1 cellular context compared by ENCODE assay signal in the genomic region with DNA sequence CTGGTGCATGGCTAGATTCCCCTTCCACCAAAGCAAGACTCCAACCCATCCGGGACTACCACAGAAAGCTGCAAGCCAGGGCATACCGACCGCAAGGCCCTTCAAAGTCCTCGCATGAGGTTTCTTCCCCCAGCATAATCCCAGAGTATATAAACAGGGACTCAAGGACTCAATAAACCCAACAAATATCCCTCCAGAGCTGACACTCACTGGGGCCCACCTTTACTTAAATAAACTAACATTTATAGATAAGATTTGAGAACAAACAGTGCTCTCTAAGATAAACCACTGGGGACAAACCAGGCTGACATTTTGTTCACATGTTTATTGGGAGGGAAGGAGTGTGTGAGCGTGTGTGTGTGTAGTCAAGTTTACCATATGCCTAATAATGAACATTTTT.
TF ChIP-seq lines count a peak whose summit lies in the region.

No MANE protein-coding gene starts in this region.

TF ChIP-seq in HEK293, 187 proteins besides CTCF, POLR2A, EP300 and RAD21 (continued from another document and continues in another):
- TF ChIP-seq HOXA7 (CRISPR knock-in tag; IDR thresholded peaks at IDR 0.05; ENCODE audit: borderline replicate concordance): no peak
- no peak for TF ChIP-seq SP2 (tag by site-specific recombination; IDR thresholded peaks at IDR 0.05)
- no peak for TF ChIP-seq ZNF660 (tag by site-specific recombination; IDR thresholded peaks at IDR 0.05)
- TF ChIP-seq ZNF837 (tag by site-specific recombination; IDR thresholded peaks at IDR 0.05): no peak
- TF ChIP-seq GLIS1 (tag by site-specific recombination; IDR thresholded peaks at IDR 0.05): peak; percentile 42; the same call in 1 of the 2 replicates
- TF ChIP-seq GLI4 (tag by site-specific recombination; IDR thresholded peaks at IDR 0.05): no peak
- no peak for TF ChIP-seq ZNF132 (tag by site-specific recombination; IDR thresholded peaks at IDR 0.05; ENCODE audit: borderline replicate concordance)
- TF ChIP-seq ZNF48 (tag by site-specific recombination; IDR thresholded peaks at IDR 0.05): no peak
- 0 out of 2 replicates have a peak, but pooled peaks have one; percentile 34 for TF ChIP-seq ZNF391 (tag by site-specific recombination; IDR thresholded peaks at IDR 0.05; ENCODE audit: borderline replicate concordance, low read depth)
- TF ChIP-seq ZIC2 (tag by site-specific recombination; IDR thresholded peaks at IDR 0.05): no peak
- TF ChIP-seq ZNF133 (tag by site-specific recombination; IDR thresholded peaks at IDR 0.05): no peak
- TF ChIP-seq PRDM1 (tag by site-specific recombination; IDR thresholded peaks at IDR 0.05): no peak
- no peak for TF ChIP-seq ZNF501 (tag by site-specific recombination; IDR thresholded peaks at IDR 0.05)
- no peak for TF ChIP-seq ZNF449 (tag by site-specific recombination; IDR thresholded peaks at IDR 0.05)
- no peak for TF ChIP-seq KLF16 (tag by site-specific recombination; IDR thresholded peaks at IDR 0.05)
- no peak for TF ChIP-seq ZNF555 (tag by site-specific recombination; conservative IDR thresholded peaks at IDR 0.05)
- TF ChIP-seq ZNF510 (tag by site-specific recombination; IDR thresholded peaks at IDR 0.05; ENCODE audit: insufficient replicate concordance): no peak
- 0 out of 2 replicates have a peak, but pooled peaks have one; percentile 50 for TF ChIP-seq KLF10 (tag by site-specific recombination; IDR thresholded peaks at IDR 0.05)
- no peak for TF ChIP-seq ZNF16 (tag by site-specific recombination; IDR thresholded peaks at IDR 0.05; ENCODE audit: low read depth)
- no peak for TF ChIP-seq ZBTB48 (tag by site-specific recombination; IDR thresholded peaks at IDR 0.05)
- no peak for TF ChIP-seq ZNF354C (tag by site-specific recombination; IDR thresholded peaks at IDR 0.05; ENCODE audit: borderline replicate concordance, low read depth)
- TF ChIP-seq, protein P1, sequence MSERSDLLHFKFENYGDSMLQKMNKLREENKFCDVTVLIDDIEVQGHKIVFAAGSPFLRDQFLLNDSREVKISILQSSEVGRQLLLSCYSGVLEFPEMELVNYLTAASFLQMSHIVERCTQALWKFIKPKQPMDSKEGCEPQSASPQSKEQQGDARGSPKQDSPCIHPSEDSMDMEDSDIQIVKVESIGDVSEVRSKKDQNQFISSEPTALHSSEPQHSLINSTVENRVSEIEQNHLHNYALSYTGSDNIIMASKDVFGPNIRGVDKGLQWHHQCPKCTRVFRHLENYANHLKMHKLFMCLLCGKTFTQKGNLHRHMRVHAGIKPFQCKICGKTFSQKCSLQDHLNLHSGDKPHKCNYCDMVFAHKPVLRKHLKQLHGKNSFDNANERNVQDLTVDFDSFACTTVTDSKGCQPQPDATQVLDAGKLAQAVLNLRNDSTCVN (tag by site-specific recombination; optimal IDR thresholded peaks at IDR 0.05): no peak
- TF ChIP-seq ZBTB11 (tag by site-specific recombination; conservative IDR thresholded peaks at IDR 0.05; ENCODE audit: low read depth): no peak
- TF ChIP-seq, protein P2, sequence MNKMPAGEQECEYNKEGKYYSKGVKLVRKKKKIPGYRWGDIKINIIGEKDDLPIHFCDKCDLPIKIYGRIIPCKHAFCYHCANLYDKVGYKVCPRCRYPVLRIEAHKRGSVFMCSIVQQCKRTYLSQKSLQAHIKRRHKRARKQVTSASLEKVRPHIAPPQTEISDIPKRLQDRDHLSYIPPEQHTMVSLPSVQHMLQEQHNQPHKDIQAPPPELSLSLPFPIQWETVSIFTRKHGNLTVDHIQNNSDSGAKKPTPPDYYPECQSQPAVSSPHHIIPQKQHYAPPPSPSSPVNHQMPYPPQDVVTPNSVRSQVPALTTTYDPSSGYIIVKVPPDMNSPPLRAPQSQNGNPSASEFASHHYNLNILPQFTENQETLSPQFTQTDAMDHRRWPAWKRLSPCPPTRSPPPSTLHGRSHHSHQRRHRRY (tag by site-specific recombination; IDR thresholded peaks at IDR 0.05): no peak
- TF ChIP-seq GLI2 (tag by site-specific recombination; IDR thresholded peaks at IDR 0.05; ENCODE audit: borderline replicate concordance, low read depth): peak; percentile 98
- 0 out of 2 replicates have a peak, but pooled peaks have one; percentile 18 for TF ChIP-seq ZNF146 (tag by site-specific recombination; IDR thresholded peaks at IDR 0.05)
- TF ChIP-seq SALL2 (tag by site-specific recombination; IDR thresholded peaks at IDR 0.05; ENCODE audit: borderline replicate concordance): no peak
- no peak for TF ChIP-seq ZBTB1 (tag by site-specific recombination; IDR thresholded peaks at IDR 0.05)
- TF ChIP-seq, protein P3, sequence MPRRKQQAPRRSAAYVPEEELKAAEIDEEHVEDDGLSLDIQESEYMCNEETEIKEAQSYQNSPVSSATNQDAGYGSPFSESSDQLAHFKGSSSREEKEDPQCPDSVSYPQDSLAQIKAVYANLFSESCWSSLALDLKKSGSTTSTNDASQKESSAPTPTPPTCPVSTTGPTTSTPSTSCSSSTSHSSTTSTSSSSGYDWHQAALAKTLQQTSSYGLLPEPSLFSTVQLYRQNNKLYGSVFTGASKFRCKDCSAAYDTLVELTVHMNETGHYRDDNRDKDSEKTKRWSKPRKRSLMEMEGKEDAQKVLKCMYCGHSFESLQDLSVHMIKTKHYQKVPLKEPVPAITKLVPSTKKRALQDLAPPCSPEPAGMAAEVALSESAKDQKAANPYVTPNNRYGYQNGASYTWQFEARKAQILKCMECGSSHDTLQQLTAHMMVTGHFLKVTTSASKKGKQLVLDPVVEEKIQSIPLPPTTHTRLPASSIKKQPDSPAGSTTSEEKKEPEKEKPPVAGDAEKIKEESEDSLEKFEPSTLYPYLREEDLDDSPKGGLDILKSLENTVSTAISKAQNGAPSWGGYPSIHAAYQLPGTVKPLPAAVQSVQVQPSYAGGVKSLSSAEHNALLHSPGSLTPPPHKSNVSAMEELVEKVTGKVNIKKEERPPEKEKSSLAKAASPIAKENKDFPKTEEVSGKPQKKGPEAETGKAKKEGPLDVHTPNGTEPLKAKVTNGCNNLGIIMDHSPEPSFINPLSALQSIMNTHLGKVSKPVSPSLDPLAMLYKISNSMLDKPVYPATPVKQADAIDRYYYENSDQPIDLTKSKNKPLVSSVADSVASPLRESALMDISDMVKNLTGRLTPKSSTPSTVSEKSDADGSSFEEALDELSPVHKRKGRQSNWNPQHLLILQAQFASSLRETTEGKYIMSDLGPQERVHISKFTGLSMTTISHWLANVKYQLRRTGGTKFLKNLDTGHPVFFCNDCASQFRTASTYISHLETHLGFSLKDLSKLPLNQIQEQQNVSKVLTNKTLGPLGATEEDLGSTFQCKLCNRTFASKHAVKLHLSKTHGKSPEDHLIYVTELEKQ (tag by site-specific recombination; IDR thresholded peaks at IDR 0.05; ENCODE audit: borderline replicate concordance): no peak
- no peak for TF ChIP-seq ZNF558 (tag by site-specific recombination; IDR thresholded peaks at IDR 0.05)
- TF ChIP-seq ZNF529 (tag by site-specific recombination; IDR thresholded peaks at IDR 0.05; ENCODE audit: insufficient replicate concordance): no peak
- TF ChIP-seq KLF1 (tag by site-specific recombination; IDR thresholded peaks at IDR 0.05): 0 out of 2 replicates have a peak, but pooled peaks have one; percentile 20
- TF ChIP-seq ZNF629 (tag by site-specific recombination; IDR thresholded peaks at IDR 0.05): peak; percentile 86
- TF ChIP-seq ZNF416 (tag by site-specific recombination; IDR thresholded peaks at IDR 0.05): no peak
- no peak for TF ChIP-seq ZNF121 (tag by site-specific recombination; IDR thresholded peaks at IDR 0.05)
- no peak for TF ChIP-seq ZNF433 (tag by site-specific recombination; IDR thresholded peaks at IDR 0.05; ENCODE audit: low read depth)
- no peak for TF ChIP-seq KLF9 (tag by site-specific recombination; IDR thresholded peaks at IDR 0.05; ENCODE audit: low read depth)
- TF ChIP-seq SETDB1 (IDR thresholded peaks at IDR 0.05; ENCODE audit: insufficient read length, low read length): no peak
- no peak for TF ChIP-seq ZNF138 (tag by site-specific recombination; IDR thresholded peaks at IDR 0.05; ENCODE audit: borderline replicate concordance)
- no peak for TF ChIP-seq ZFP3 (tag by site-specific recombination; IDR thresholded peaks at IDR 0.05; ENCODE audit: low read depth)
- TF ChIP-seq BCL11B (tag by site-specific recombination; IDR thresholded peaks at IDR 0.05; ENCODE audit: low read depth): no peak
- no peak for TF ChIP-seq ZNF248 (tag by site-specific recombination; IDR thresholded peaks at IDR 0.05)
- TF ChIP-seq HOXD13 (CRISPR knock-in tag; IDR thresholded peaks at IDR 0.05; ENCODE audit: borderline replicate concordance): no peak
- TF ChIP-seq ZSCAN23 (tag by site-specific recombination; IDR thresholded peaks at IDR 0.05): peak; percentile 74; the same call in 1 of the 2 replicates
- TF ChIP-seq ZNF394 (tag by site-specific recombination; IDR thresholded peaks at IDR 0.05; ENCODE audit: borderline replicate concordance): no peak
- TF ChIP-seq ZNF544 (tag by site-specific recombination; IDR thresholded peaks at IDR 0.05): no peak
- no peak for TF ChIP-seq ZNF274 (IDR thresholded peaks at IDR 0.05; ENCODE audit: low read length)
- TF ChIP-seq ZNF274 (tag by site-specific recombination; IDR thresholded peaks at IDR 0.05; ENCODE audit: borderline replicate concordance): no peak
- TF ChIP-seq ZNF157 (tag by site-specific recombination; IDR thresholded peaks at IDR 0.05): no peak
- TF ChIP-seq ZNF777 (tag by site-specific recombination; IDR thresholded peaks at IDR 0.05; ENCODE audit: borderline replicate concordance): no peak
- TF ChIP-seq ZBTB17 (tag by site-specific recombination; IDR thresholded peaks at IDR 0.05): no peak
- no peak for TF ChIP-seq ZNF560 (tag by site-specific recombination; IDR thresholded peaks at IDR 0.05; ENCODE audit: borderline replicate concordance)
- TF ChIP-seq, protein P4, sequence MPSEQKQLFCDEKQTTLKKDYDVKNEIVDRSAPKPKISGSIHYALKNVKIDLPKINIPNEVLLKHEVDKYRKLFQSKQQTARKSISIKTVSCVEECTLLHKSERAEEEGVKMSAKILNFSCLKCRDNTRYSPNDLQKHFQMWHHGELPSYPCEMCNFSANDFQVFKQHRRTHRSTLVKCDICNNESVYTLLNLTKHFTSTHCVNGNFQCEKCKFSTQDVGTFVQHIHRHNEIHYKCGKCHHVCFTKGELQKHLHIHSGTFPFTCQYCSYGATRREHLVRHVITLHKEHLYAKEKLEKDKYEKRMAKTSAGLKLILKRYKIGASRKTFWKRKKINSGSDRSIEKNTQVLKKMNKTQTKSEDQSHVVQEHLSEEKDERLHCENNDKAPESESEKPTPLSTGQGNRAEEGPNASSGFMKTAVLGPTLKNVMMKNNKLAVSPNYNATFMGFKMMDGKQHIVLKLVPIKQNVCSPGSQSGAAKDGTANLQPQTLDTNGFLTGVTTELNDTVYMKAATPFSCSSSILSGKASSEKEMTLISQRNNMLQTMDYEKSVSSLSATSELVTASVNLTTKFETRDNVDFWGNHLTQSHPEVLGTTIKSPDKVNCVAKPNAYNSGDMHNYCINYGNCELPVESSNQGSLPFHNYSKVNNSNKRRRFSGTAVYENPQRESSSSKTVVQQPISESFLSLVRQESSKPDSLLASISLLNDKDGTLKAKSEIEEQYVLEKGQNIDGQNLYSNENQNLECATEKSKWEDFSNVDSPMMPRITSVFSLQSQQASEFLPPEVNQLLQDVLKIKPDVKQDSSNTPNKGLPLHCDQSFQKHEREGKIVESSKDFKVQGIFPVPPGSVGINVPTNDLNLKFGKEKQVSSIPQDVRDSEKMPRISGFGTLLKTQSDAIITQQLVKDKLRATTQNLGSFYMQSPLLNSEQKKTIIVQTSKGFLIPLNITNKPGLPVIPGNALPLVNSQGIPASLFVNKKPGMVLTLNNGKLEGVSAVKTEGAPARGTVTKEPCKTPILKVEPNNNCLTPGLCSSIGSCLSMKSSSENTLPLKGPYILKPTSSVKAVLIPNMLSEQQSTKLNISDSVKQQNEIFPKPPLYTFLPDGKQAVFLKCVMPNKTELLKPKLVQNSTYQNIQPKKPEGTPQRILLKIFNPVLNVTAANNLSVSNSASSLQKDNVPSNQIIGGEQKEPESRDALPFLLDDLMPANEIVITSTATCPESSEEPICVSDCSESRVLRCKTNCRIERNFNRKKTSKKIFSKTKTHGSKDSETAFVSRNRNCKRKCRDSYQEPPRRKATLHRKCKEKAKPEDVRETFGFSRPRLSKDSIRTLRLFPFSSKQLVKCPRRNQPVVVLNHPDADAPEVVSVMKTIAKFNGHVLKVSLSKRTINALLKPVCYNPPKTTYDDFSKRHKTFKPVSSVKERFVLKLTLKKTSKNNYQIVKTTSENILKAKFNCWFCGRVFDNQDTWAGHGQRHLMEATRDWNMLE (tag by site-specific recombination; conservative IDR thresholded peaks at IDR 0.05; ENCODE audit: low read depth): 0 out of 2 replicates have a peak, but pooled peaks have one; percentile 35
- TF ChIP-seq ZNF24 (tag by site-specific recombination; IDR thresholded peaks at IDR 0.05): peak; percentile 41; the same call in 1 of the 2 replicates
- TF ChIP-seq KLF8 (tag by site-specific recombination; IDR thresholded peaks at IDR 0.05): peak; percentile 81
